5 cellular contexts compared by ENCODE assay signal in the genomic region with DNA sequence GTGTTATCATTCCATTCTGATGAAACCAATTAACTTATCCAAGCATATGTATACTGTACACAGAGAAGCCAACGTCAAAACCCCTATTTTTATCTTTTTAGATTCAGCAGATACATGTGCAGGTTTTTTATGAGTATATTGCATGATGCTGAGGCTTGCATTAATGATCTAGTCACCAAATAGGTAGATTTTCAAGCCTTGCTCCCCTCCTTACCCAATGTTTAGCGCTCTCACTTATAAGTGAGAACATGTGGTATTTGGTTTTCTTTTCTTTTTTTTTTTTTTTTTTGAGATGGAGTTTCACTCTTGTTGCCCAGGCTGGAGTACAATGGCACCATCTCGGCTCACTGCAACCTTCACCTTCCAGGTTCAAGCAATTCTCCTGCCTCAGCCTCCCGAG. TPM values are rescaled to one million over a fixed set of nuclear protein-coding genes. Genes with fewer than 3 reads are reported as not detected.
"Had no signal": no experiment of that assay in that cellular context is flagged by ENCODE, and none has a peak within 500 bp of the region (broad histone marks: within the 10 kb centered on the region; RNA-seq: fewer than 3 reads in every experiment).

No MANE protein-coding gene starts in this region.

RNA-seq across cellular contexts. Expression of gene NCR1, which starts 1.7 kb away (rescaled TPM):
- total RNA-seq: HepG2, HT-29, IMR-90 had no signal
- polyA plus RNA-seq: HepG2, IMR-90 had no signal

RNA-seq across cellular contexts. Expression of gene FCAR, which starts 30.2 kb away (rescaled TPM):
- total RNA-seq: HepG2, HT-29, HT1080, IMR-90, K562 had no signal
- polyA plus RNA-seq: HepG2, IMR-90, K562 had no signal

RNA-seq across cellular contexts. Expression of gene NLRP7, which starts 43.1 kb away (rescaled TPM):
- total RNA-seq: HepG2, HT-29, HT1080, IMR-90 had no signal
- polyA plus RNA-seq: HepG2, IMR-90 had no signal

RNA-seq across cellular contexts. Expression of gene KIR3DL2, which starts 54.0 kb away (rescaled TPM):
- total RNA-seq: HepG2, HT-29, HT1080, IMR-90, K562 had no signal
- polyA plus RNA-seq: HepG2, IMR-90, K562 had no signal
